8 cellular contexts compared by ENCODE assay signal in the genomic region with DNA sequence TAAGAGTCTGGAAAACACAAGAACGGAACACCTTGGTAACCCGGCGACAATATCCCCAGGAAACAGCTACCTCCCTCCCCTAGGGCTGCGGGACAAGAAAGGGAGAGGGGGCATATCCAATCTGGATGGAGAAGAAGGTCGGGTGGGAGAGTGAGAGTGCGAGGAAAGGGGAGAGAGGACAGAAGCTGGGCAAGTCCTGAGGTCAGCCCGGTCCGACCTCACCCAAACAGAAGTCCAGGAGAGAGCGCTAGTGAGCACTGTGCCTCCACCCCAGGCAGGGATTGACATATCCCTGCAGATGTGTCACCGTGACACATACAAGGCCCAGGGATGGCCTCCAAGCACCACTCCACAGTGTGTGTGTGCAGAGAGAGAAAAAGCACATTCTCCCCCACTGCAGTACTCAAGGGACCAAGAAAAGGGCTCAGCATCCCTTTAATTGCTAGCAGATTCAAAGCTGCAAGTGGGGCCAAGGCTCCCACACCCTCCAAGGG. TPM values are rescaled to one million over a fixed set of nuclear protein-coding genes. Genes with fewer than 3 reads are reported as not detected.
DNase-seq lines count a peak whose midpoint lies in the region; ATAC-seq lines count a peak whose summit lies in the region.

No MANE protein-coding gene starts in this region.

- no peak for ATAC-seq in HG03469 (IDR thresholded peaks at IDR 0.05; ENCODE audit: unreplicated experiment)
- no peak for ATAC-seq in GM19455 (IDR thresholded peaks at IDR 0.05; ENCODE audit: unreplicated experiment)

- DNase-seq in ELF-1 (ENCODE audit: low read depth, low spot score) = peak; percentile 88
- DNase-seq in HT1080 (ENCODE audit: low read depth) = peak; percentile 80
- peak; percentile 46 for DNase-seq in SK-N-DZ (ENCODE audit: low spot score)
- peak; percentile 31 for DNase-seq in cerebellar cortex (ENCODE audit: low spot score)
- DNase-seq in left kidney (ENCODE audit: low read depth, low spot score) = peak; percentile 77
- DNase-seq in stimulated activated CD4-positive, alpha-beta T cell treated with anti-CD3 and anti-CD28 coated beads, TNF-alpha, amount 100 ng/mL, for 48 hours (ENCODE audit: low read depth in 3 of 3) = peak; percentile 25 to 44 (median 30)

RNA-seq across cellular contexts. Expression of a gene that starts 3.3 kb away (rescaled TPM):
- total RNA-seq in HT1080 (2014; rRNA removed; shearing (Covaris generic)) = 27.6 and 28.2 TPM in 2 replicates
- 30.5 and 31.4 TPM in 2 replicates for polyA plus RNA-seq in HT1080 (2015; cell fraction: cytosol; rRNA removed)
- 15.6 and 28.1 TPM in 2 replicates for polyA plus RNA-seq in HT1080 (2015; cell fraction: nucleus; rRNA removed)
- polyA plus RNA-seq in SK-N-DZ (2014; cell fraction: cytosol; rRNA removed) = not detected in 2 replicates
- polyA plus RNA-seq in SK-N-DZ (2014; cell fraction: nucleus; rRNA removed) = 0.32 TPM in 1 of 2 replicates, not detected in the other

Comparison
In these comparisons a context has a peak if more than half of its experiments do, and no peak if none do; other contexts are left out.
1. DNase-seq: peak in every context shown above with its lines; median percentile 88 in ELF-1; 80 in HT1080; 77 in left kidney; 46 in SK-N-DZ; 31 in cerebellar cortex; 30 in stimulated activated CD4-positive, alpha-beta T cell treated with anti-CD3 and anti-CD28 coated beads, TNF-alpha, amount 100 ng/mL, for 48 hours.